ENCODE assay signal across 1 cellular context in the genomic region with DNA sequence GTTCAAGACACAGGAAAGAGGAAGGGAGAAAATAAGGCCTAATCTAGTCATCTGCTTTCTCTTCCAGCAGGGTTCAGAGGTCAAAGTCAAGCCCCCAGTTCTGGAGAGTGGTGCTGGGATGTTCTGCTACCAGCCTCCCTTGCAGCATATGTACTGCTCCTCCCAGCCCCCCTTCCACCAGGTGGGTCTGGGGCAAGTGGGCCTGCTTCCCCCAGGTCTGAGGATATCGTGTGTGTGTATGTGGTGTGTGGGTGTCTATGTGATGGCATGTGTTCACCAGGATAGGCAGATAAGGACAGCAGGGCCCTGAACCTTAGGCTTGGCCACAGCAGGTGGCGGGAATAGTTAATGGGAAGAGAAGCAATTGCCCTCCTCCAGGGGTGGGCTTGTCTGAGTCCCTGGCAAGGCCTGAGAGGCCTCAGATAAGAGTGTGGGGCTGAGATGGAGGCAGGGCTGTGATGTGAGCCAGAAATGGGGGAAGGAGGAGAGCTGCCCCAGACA.
TF ChIP-seq lines count a peak whose summit lies in the region.

No MANE protein-coding gene starts in this region.

TF ChIP-seq in K562, 482 proteins besides CTCF, POLR2A, EP300 and RAD21 (continued from another document and continues in another):
- TF ChIP-seq NKRF (IDR thresholded peaks at IDR 0.05; ENCODE audit: borderline replicate concordance) (no peak), TBP (optimal IDR thresholded peaks at IDR 0.05; ENCODE audit: low read depth, low read length) (no peak), TEAD2 (tag; IDR thresholded peaks at IDR 0.05) (no peak), FOS (IDR thresholded peaks at IDR 0.05; ENCODE audit: extremely low read depth, insufficient read length) (no peak), ZNF699 (CRISPR knock-in tag; IDR thresholded peaks at IDR 0.05; ENCODE audit: insufficient replicate concordance) (no peak), CBX1 (IDR thresholded peaks at IDR 0.05; ENCODE audit: low read depth) (peak; percentile 87), RBM39 (optimal IDR thresholded peaks at IDR 0.05; ENCODE audit: low read depth, low read length) (no peak), KLF13 (tag; IDR thresholded peaks at IDR 0.05; ENCODE audit: borderline replicate concordance, low read depth) (no peak), ZBTB9 (CRISPR knock-in tag; IDR thresholded peaks at IDR 0.05) (no peak), PHF8 (IDR thresholded peaks at IDR 0.05; ENCODE audit: borderline replicate concordance, low read length) (no peak), L3MBTL2 (IDR thresholded peaks at IDR 0.05) (peak; percentile 55), CBFA2T2 (conservative IDR thresholded peaks at IDR 0.05) (peak; percentile 100), GATAD2A (IDR thresholded peaks at IDR 0.05) (peak; percentile 84; the same call in 1 of the 2 replicates), PRPF4 (IDR thresholded peaks at IDR 0.05; ENCODE audit: insufficient read depth, low read depth, low read length, poor library complexity, severe bottlenecking) (no peak), ZNF780A (CRISPR knock-in tag; IDR thresholded peaks at IDR 0.05) (no peak), SRSF9 (IDR thresholded peaks at IDR 0.05; ENCODE audit: borderline replicate concordance, low read depth, low read length) (no peak), GATAD2B (IDR thresholded peaks at IDR 0.05; ENCODE audit: borderline replicate concordance) (no peak), TFE3 (CRISPR knock-in tag; IDR thresholded peaks at IDR 0.05) (no peak), NBN (IDR thresholded peaks at IDR 0.05; ENCODE audit: low read depth) (peak; percentile 53; the same call in 1 of the 2 replicates), CAMTA2 (CRISPR knock-in tag; conservative IDR thresholded peaks at IDR 0.05) (no peak), MEF2A (IDR thresholded peaks at IDR 0.05; ENCODE audit: control insufficient read depth, low read depth, low read length) (no peak), NCOR1 (IDR thresholded peaks at IDR 0.05) (peak; percentile 99), WHSC1 (IDR thresholded peaks at IDR 0.05; ENCODE audit: low read length) (no peak), ZNF124 (CRISPR knock-in tag; IDR thresholded peaks at IDR 0.05) (no peak), KDM2B (CRISPR knock-in tag; IDR thresholded peaks at IDR 0.05) (no peak), HMG20B (CRISPR knock-in tag; IDR thresholded peaks at IDR 0.05) (no peak), PCBP1 (IDR thresholded peaks at IDR 0.05; ENCODE audit: low read depth, low read length, poor library complexity, severe bottlenecking) (no peak), NFIC (IDR thresholded peaks at IDR 0.05) (peak; percentile 96), ZNF354B (CRISPR knock-in tag; IDR thresholded peaks at IDR 0.05) (no peak), NR2C1 (IDR thresholded peaks at IDR 0.05) (peak; percentile 91), NR2C1 (tag; IDR thresholded peaks at IDR 0.05) (peak; percentile 89), UBTF (IDR thresholded peaks at IDR 0.05; ENCODE audit: borderline replicate concordance in 1 of 2, low read depth in 2 of 2, low read length in 2 of 2) (no peak), TEAD4 (IDR thresholded peaks at IDR 0.05; ENCODE audit: low read length) (peak; percentile 99), TEAD4 (CRISPR knock-in tag; IDR thresholded peaks at IDR 0.05; ENCODE audit: borderline replicate concordance) (no peak), NR3C1 (CRISPR knock-in tag; IDR thresholded peaks at IDR 0.05) (no peak), ILF3 (IDR thresholded peaks at IDR 0.05; ENCODE audit: borderline replicate concordance) (no peak), U2AF2 (optimal IDR thresholded peaks at IDR 0.05; ENCODE audit: low read depth, low read length) (no peak), FOXA1 (IDR thresholded peaks at IDR 0.05; ENCODE audit: borderline replicate concordance) (no peak), GMEB1 (CRISPR knock-in tag; IDR thresholded peaks at IDR 0.05) (no peak), FUS (optimal IDR thresholded peaks at IDR 0.05; ENCODE audit: low read depth, low read length) (no peak), ZZZ3 (IDR thresholded peaks at IDR 0.05) (no peak), PPARD (CRISPR knock-in tag; IDR thresholded peaks at IDR 0.05) (no peak), ZNF239 (CRISPR knock-in tag; IDR thresholded peaks at IDR 0.05) (no peak), TAF7 (tag; IDR thresholded peaks at IDR 0.05) (no peak), ZNF445 (CRISPR knock-in tag; IDR thresholded peaks at IDR 0.05; ENCODE audit: low read depth) (peak; percentile 26; the same call in 1 of the 2 replicates), EWSR1 (IDR thresholded peaks at IDR 0.05; ENCODE audit: borderline replicate concordance, low read depth, partially characterized antibody) (no peak), RAD51 (IDR thresholded peaks at IDR 0.05; ENCODE audit: borderline replicate concordance, low read depth) (no peak), CREBBP (IDR thresholded peaks at IDR 0.05; ENCODE audit: low read depth, low read length) (no peak), JUNB (CRISPR knock-in tag; conservative IDR thresholded peaks at IDR 0.05) (no peak), ZKSCAN1 (IDR thresholded peaks at IDR 0.05; ENCODE audit: low read depth, low read length) (peak; percentile 76; the same call in 1 of the 2 replicates), CBX8 (IDR thresholded peaks at IDR 0.05; ENCODE audit: borderline replicate concordance, extremely low read depth, low read depth, low read length, poor library complexity, severe bottlenecking) (no peak), TFAM (CRISPR knock-in tag; conservative IDR thresholded peaks at IDR 0.05) (no peak), ZNF75A (CRISPR knock-in tag; IDR thresholded peaks at IDR 0.05) (no peak)
- TF ChIP-seq, protein P1, sequence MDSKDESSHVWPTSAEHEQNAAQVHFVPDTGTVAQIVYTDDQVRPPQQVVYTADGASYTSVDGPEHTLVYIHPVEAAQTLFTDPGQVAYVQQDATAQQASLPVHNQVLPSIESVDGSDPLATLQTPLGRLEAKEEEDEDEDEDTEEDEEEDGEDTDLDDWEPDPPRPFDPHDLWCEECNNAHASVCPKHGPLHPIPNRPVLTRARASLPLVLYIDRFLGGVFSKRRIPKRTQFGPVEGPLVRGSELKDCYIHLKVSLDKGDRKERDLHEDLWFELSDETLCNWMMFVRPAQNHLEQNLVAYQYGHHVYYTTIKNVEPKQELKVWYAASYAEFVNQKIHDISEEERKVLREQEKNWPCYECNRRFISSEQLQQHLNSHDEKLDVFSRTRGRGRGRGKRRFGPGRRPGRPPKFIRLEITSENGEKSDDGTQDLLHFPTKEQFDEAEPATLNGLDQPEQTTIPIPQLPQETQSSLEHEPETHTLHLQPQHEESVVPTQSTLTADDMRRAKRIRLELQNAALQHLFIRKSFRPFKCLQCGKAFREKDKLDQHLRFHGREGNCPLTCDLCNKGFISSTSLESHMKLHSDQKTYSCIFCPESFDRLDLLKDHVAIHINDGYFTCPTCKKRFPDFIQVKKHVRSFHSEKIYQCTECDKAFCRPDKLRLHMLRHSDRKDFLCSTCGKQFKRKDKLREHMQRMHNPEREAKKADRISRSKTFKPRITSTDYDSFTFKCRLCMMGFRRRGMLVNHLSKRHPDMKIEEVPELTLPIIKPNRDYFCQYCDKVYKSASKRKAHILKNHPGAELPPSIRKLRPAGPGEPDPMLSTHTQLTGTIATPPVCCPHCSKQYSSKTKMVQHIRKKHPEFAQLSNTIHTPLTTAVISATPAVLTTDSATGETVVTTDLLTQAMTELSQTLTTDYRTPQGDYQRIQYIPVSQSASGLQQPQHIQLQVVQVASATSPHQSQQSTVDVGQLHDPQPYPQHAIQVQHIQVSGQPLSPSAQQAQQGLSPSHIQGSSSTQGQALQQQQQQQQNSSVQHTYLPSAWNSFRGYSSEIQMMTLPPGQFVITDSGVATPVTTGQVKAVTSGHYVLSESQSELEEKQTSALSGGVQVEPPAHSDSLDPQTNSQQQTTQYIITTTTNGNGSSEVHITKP (IDR thresholded peaks at IDR 0.05; ENCODE audit: partially characterized antibody) = no peak
- TF ChIP-seq, protein P2, sequence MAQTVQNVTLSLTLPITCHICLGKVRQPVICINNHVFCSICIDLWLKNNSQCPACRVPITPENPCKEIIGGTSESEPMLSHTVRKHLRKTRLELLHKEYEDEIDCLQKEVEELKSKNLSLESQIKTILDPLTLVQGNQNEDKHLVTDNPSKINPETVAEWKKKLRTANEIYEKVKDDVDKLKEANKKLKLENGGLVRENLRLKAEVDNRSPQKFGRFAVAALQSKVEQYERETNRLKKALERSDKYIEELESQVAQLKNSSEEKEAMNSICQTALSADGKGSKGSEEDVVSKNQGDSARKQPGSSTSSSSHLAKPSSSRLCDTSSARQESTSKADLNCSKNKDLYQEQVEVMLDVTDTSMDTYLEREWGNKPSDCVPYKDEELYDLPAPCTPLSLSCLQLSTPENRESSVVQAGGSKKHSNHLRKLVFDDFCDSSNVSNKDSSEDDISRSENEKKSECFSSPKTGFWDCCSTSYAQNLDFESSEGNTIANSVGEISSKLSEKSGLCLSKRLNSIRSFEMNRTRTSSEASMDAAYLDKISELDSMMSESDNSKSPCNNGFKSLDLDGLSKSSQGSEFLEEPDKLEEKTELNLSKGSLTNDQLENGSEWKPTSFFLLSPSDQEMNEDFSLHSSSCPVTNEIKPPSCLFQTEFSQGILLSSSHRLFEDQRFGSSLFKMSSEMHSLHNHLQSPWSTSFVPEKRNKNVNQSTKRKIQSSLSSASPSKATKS (CRISPR knock-in tag; IDR thresholded peaks at IDR 0.05) = no peak
